Comparison of ENCODE assay signal across 8 cellular contexts in genomic region chr18:49858309-49859005, GRCh38. TPM values are rescaled to one million over a fixed set of nuclear protein-coding genes. Genes with fewer than 3 reads are reported as not detected.
DNase-seq lines count a peak whose midpoint lies in the region; ATAC-seq and TF ChIP-seq lines count a peak whose summit lies in the region.

No MANE protein-coding gene starts in this region.

- H3K4me3 ChIP-seq in HEK293 (ENCODE audit: low read depth, low read length): no peak overlapping the region

- H3K36me3 ChIP-seq in HEK293 (ENCODE audit: control insufficient read depth in 2 of 2, insufficient read depth in 1 of 2, low read length in 2 of 2): no peaks in the 10 kb centered on the region

- DNase-seq in NOMO-1 treated with DMSO at 0.1 percent for 48 hours (lab: John Stamatoyannopoulos, UW; ENCODE audit: unreplicated experiment): peak; percentile 49
- DNase-seq in activated CD8-positive, alpha-beta memory T cell treated with anti-CD3 and anti-CD28 coated beads, Interleukin-2, amount 50 U/mL, for 48 hours: peak; percentile 85
- DNase-seq in erythroblast (lab: John Stamatoyannopoulos, UW): peak; percentile 69 to 86
- peak; percentile 75 for DNase-seq in myocyte (ENCODE audit: low read depth)
- DNase-seq in stimulated activated naive CD4-positive, alpha-beta T cell treated with Interleukin-2 at 50 U/mL for 16 hours (lab: John Stamatoyannopoulos, UW): peak; percentile 24

- POLR2A ChIA-PET in HEK293 (lab: Yijun Ruan, JAX): interaction anchor here (0.8 to 1.7 kb wide), 5 partner anchors 9 to 371 kb away, joined by 3 to 12 read pairs (median 7); partner anchors contain the start of genes ACAA2 and C18orf32

- ATAC-seq in GM19035 (IDR thresholded peaks at IDR 0.05; ENCODE audit: unreplicated experiment): no peak

- TF ChIP-seq POLR2A in erythroblast (IDR thresholded peaks at IDR 0.05; ENCODE audit: low read length): no peak

- CTCF ChIA-PET in HEK293 (lab: Yijun Ruan, JAX): interaction anchor here (0.5 to 10.8 kb wide), 63 partner anchors 10 to 1184 kb away, joined by 3 to 169 read pairs (median 4); partner anchors contain the start of genes C18orf32 and LIPG

- H3K4me1 ChIP-seq in HEK293 (ENCODE audit: control insufficient read depth, insufficient read depth, low read length): peaks cover 4% of the 10 kb centered on the region

- 0 out of 2 replicates have a peak overlapping the region, but pooled peaks have one; percentile 6 for H3K27ac ChIP-seq in C4-2B
- no peak overlapping the region for H3K27ac ChIP-seq in HEK293 (ENCODE audit: extremely low read depth, low read depth, low read length)

- TF ChIP-seq CTCF in C4-2B (conservative IDR thresholded peaks at IDR 0.05) (peak; percentile 92), HEK293 (tag by site-specific recombination; IDR thresholded peaks at IDR 0.05) (peak; percentile 88)

- no peaks in the 10 kb centered on the region for H3K9me3 ChIP-seq in HEK293 (ENCODE audit: control insufficient read depth, insufficient read depth, low read depth, low read length)

TF ChIP-seq in HEK293, 187 proteins besides CTCF, POLR2A, EP300 and RAD21:
- TF ChIP-seq ZNF626 (tag by site-specific recombination; IDR thresholded peaks at IDR 0.05): no peak
- peak; percentile 67; the same call in 1 of the 2 replicates for TF ChIP-seq ZNF660 (tag by site-specific recombination; IDR thresholded peaks at IDR 0.05)
- TF ChIP-seq ZNF654 (tag by site-specific recombination; IDR thresholded peaks at IDR 0.05; ENCODE audit: low read depth): peak; percentile 93
- 0 out of 2 replicates have a peak, but pooled peaks have one; percentile 45 for TF ChIP-seq ZNF394 (tag by site-specific recombination; IDR thresholded peaks at IDR 0.05; ENCODE audit: borderline replicate concordance)
- TF ChIP-seq, protein P1, sequence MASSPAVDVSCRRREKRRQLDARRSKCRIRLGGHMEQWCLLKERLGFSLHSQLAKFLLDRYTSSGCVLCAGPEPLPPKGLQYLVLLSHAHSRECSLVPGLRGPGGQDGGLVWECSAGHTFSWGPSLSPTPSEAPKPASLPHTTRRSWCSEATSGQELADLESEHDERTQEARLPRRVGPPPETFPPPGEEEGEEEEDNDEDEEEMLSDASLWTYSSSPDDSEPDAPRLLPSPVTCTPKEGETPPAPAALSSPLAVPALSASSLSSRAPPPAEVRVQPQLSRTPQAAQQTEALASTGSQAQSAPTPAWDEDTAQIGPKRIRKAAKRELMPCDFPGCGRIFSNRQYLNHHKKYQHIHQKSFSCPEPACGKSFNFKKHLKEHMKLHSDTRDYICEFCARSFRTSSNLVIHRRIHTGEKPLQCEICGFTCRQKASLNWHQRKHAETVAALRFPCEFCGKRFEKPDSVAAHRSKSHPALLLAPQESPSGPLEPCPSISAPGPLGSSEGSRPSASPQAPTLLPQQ (tag by site-specific recombination; IDR thresholded peaks at IDR 0.05): 0 out of 2 replicates have a peak, but pooled peaks have one; percentile 32
- no peak for TF ChIP-seq SCRT2 (tag by site-specific recombination; IDR thresholded peaks at IDR 0.05)
- TF ChIP-seq ZNF433 (tag by site-specific recombination; IDR thresholded peaks at IDR 0.05; ENCODE audit: low read depth): no peak
- 0 out of 2 replicates have a peak, but pooled peaks have one; percentile 41 for TF ChIP-seq ZSCAN30 (tag by site-specific recombination; IDR thresholded peaks at IDR 0.05)
- 0 out of 2 replicates have a peak, but pooled peaks have one; percentile 13 for TF ChIP-seq PATZ1 (tag by site-specific recombination; IDR thresholded peaks at IDR 0.05)
- TF ChIP-seq KLF1 (tag by site-specific recombination; IDR thresholded peaks at IDR 0.05): peak; percentile 36; the same call in 1 of the 2 replicates
- peak; percentile 33; the same call in 1 of the 2 replicates for TF ChIP-seq GLIS2 (tag by site-specific recombination; IDR thresholded peaks at IDR 0.05)
- peak; percentile 89 for TF ChIP-seq IKZF3 (tag by site-specific recombination; IDR thresholded peaks at IDR 0.05)
- TF ChIP-seq SP3 (tag by site-specific recombination; IDR thresholded peaks at IDR 0.05): peak; percentile 21; the same call in 1 of the 2 replicates
- TF ChIP-seq GLI4 (tag by site-specific recombination; IDR thresholded peaks at IDR 0.05): no peak
- TF ChIP-seq ZNF777 (tag by site-specific recombination; IDR thresholded peaks at IDR 0.05; ENCODE audit: borderline replicate concordance): no peak
- TF ChIP-seq ZXDB (tag by site-specific recombination; IDR thresholded peaks at IDR 0.05): 0 out of 2 replicates have a peak, but pooled peaks have one; percentile 49
- TF ChIP-seq PRDM1 (tag by site-specific recombination; IDR thresholded peaks at IDR 0.05): no peak
- no peak for TF ChIP-seq ZNF169 (tag by site-specific recombination; IDR thresholded peaks at IDR 0.05)
- TF ChIP-seq ZBTB21 (tag by site-specific recombination; IDR thresholded peaks at IDR 0.05): no peak
- no peak for TF ChIP-seq ZNF121 (tag by site-specific recombination; IDR thresholded peaks at IDR 0.05)
- TF ChIP-seq ZNF391 (tag by site-specific recombination; IDR thresholded peaks at IDR 0.05; ENCODE audit: borderline replicate concordance, low read depth): no peak
- peak; percentile 41 for TF ChIP-seq GLIS1 (tag by site-specific recombination; IDR thresholded peaks at IDR 0.05)
- TF ChIP-seq YY2 (tag by site-specific recombination; IDR thresholded peaks at IDR 0.05): no peak
TF ChIP-seq in HEK293: peak in this region for 12.

RNA-seq across cellular contexts. Expression of gene ACAA2, which starts 45.1 kb away (rescaled TPM):
- 121 and 137 TPM in 2 replicates for total RNA-seq in myocyte
- polyA plus RNA-seq in myocyte (2012): 87.1 TPM

Comparison
In these comparisons a context has a peak if more than half of its experiments do, and no peak if none do; other contexts are left out.
1. DNase-seq: peak in every context shown above with its lines; median percentile 85 in activated CD8-positive, alpha-beta memory T cell treated with anti-CD3 and anti-CD28 coated beads, Interleukin-2, amount 50 U/mL, for 48 hours; 78 in erythroblast; 75 in myocyte; 49 in NOMO-1 treated with DMSO at 0.1 percent for 48 hours; 24 in stimulated activated naive CD4-positive, alpha-beta T cell treated with Interleukin-2 at 50 U/mL for 16 hours.